ENCODE assay signal across 9 cellular contexts in the genomic region with DNA sequence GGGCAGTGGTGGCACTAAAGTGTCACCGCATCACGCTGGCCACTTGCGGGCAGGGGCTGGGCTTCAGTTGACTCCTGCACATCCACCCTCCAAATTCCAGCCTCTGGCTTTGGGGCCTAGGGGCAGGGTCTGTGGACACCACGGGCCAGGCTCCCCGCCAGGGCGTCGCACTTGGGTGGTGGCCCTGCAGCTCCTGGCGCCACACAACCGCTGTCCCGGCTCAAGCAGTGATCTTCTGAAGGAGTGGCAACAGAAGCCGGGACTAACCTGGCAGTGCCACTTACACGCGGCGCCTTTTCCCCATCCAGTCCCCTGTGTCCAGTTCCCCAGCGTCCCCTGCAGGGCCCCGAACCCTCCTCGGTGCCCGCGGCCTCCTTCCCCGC.
DNase-seq lines count a peak whose midpoint lies in the region; TF ChIP-seq lines count a peak whose summit lies in the region.
"Had no signal": no experiment of that assay in that cellular context is flagged by ENCODE, and none has a peak within 500 bp of the region (broad histone marks: within the 10 kb centered on the region; RNA-seq: fewer than 3 reads in every experiment).

No MANE protein-coding gene starts in this region.

- no peaks in the 10 kb centered on the region for H3K9me3 ChIP-seq in Peyer's patch
- H3K9me3 ChIP-seq in prostate gland = no peaks in the 10 kb centered on the region

- H3K27me3 ChIP-seq in Peyer's patch (no peaks in the 10 kb centered on the region), prostate gland (replicated peaks; ENCODE audit: insufficient read depth) (peaks cover 4% of the 10 kb centered on the region)

- in situ Hi-C loops in GM13976 (cut with MboI; ENCODE audit: low sequenced_read_pairs, unreplicated experiment) = no loop called here

- no peak for TF ChIP-seq CTCF in AG10803 (conservative IDR thresholded peaks at IDR 0.05; ENCODE audit: low read length)
- TF ChIP-seq CTCF in Peyer's patch (IDR thresholded peaks at IDR 0.05) = no peak
- TF ChIP-seq CTCF in fibroblast of pulmonary artery (IDR thresholded peaks at IDR 0.05; ENCODE audit: low read length, missing control alignments) = no peak
- TF ChIP-seq CTCF in prostate gland (IDR thresholded peaks at IDR 0.05) = no peak
- TF ChIP-seq CTCF in GM10266 (IDR thresholded peaks at IDR 0.05; ENCODE audit: control insufficient read depth, insufficient read depth, low read depth, missing control alignments) = no peak
- no peak for TF ChIP-seq CTCF in GM13976 (IDR thresholded peaks at IDR 0.05; ENCODE audit: borderline replicate concordance, control extremely low read depth, extremely low read depth, insufficient read depth, missing control alignments)

- intact Hi-C loops in prostate gland (cut with DNase I) = no loop called here

- H3K27ac ChIP-seq in Peyer's patch = no peak overlapping the region
- H3K27ac ChIP-seq in prostate gland = no peak overlapping the region

- no peaks in the 10 kb centered on the region for H3K36me3 ChIP-seq in Peyer's patch
- no peaks in the 10 kb centered on the region for H3K36me3 ChIP-seq in prostate gland

- 41% methylated on average over 19 of the region's 20 CpGs for WGBS in prostate gland

- DNase-seq in AG10803 (ENCODE audit: low read depth) (no peak), Peyer's patch (no peak), fibroblast of pulmonary artery (ENCODE audit: low read depth) (no peak), prostate gland (ENCODE audit: low spot score) (no peak), EL (no peak), GM10266 (ENCODE audit: extremely low spot score) (no peak), GM13976 (ENCODE audit: low spot score) (no peak), HCEC 1CT (no peak)
- DNase-seq: midbrain had no signal

- H3K4me3 ChIP-seq in AG10803 (ENCODE audit: low read length) (peak overlapping the region; percentile 23), Peyer's patch (peak overlapping the region in 3 of 4 donors; percentile 22 to 50 (median 30)), fibroblast of pulmonary artery (replicated peaks; ENCODE audit: low read depth, low read length) (peak overlapping the region; percentile 5), prostate gland (peak overlapping the region; percentile 37 to 41)

- TF ChIP-seq POLR2A in Peyer's patch (IDR thresholded peaks at IDR 0.05) = no peak
- no peak for TF ChIP-seq POLR2A in prostate gland (IDR thresholded peaks at IDR 0.05)

- H3K4me1 ChIP-seq in Peyer's patch (no peaks in the 10 kb centered on the region), prostate gland (replicated peaks) (no peaks in the 10 kb centered on the region)
